ENCODE assay signal across 2 cellular contexts in the genomic region with DNA sequence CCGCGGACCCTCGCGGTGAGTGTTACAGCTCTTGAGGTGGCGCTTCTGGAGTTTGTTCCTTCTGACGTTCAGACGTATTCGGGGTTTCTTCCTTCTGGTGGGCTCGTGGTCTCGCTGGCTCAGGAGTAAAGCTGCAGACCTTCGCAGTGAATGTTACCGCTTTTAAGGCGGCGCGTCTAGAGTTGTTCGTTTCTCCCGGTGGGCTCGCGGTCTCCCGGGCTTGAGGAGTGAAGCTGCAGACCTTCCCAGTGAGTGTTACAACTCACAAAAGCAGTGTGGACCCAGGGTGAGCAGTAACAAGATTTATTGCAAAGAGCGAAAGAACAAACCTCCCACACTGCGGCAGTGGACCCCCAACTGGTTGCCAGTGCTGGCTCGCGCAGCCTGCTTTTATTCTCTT.
TF ChIP-seq lines count a peak whose summit lies in the region.

No MANE protein-coding gene starts in this region.

TF ChIP-seq in GM23338, 12 proteins besides CTCF, POLR2A, EP300 and RAD21 (continues in another document):
- TF ChIP-seq JUNB (IDR thresholded peaks at IDR 0.05; ENCODE audit: unreplicated experiment) = no peak
- TF ChIP-seq POLR2AphosphoS5 (IDR thresholded peaks at IDR 0.05; ENCODE audit: low read depth) = no peak
- no peak for TF ChIP-seq EZH2phosphoT487 (IDR thresholded peaks at IDR 0.05; ENCODE audit: unreplicated experiment)
- TF ChIP-seq, protein P1, sequence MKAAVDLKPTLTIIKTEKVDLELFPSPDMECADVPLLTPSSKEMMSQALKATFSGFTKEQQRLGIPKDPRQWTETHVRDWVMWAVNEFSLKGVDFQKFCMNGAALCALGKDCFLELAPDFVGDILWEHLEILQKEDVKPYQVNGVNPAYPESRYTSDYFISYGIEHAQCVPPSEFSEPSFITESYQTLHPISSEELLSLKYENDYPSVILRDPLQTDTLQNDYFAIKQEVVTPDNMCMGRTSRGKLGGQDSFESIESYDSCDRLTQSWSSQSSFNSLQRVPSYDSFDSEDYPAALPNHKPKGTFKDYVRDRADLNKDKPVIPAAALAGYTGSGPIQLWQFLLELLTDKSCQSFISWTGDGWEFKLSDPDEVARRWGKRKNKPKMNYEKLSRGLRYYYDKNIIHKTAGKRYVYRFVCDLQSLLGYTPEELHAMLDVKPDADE (IDR thresholded peaks at IDR 0.05) = no peak
- no peak for TF ChIP-seq EZH2 (IDR thresholded peaks at IDR 0.05; ENCODE audit: low read depth, unreplicated experiment)
- no peak for TF ChIP-seq ZNF331 (CRISPR knock-in tag; IDR thresholded peaks at IDR 0.05; ENCODE audit: low read depth)
- TF ChIP-seq, protein P2, sequence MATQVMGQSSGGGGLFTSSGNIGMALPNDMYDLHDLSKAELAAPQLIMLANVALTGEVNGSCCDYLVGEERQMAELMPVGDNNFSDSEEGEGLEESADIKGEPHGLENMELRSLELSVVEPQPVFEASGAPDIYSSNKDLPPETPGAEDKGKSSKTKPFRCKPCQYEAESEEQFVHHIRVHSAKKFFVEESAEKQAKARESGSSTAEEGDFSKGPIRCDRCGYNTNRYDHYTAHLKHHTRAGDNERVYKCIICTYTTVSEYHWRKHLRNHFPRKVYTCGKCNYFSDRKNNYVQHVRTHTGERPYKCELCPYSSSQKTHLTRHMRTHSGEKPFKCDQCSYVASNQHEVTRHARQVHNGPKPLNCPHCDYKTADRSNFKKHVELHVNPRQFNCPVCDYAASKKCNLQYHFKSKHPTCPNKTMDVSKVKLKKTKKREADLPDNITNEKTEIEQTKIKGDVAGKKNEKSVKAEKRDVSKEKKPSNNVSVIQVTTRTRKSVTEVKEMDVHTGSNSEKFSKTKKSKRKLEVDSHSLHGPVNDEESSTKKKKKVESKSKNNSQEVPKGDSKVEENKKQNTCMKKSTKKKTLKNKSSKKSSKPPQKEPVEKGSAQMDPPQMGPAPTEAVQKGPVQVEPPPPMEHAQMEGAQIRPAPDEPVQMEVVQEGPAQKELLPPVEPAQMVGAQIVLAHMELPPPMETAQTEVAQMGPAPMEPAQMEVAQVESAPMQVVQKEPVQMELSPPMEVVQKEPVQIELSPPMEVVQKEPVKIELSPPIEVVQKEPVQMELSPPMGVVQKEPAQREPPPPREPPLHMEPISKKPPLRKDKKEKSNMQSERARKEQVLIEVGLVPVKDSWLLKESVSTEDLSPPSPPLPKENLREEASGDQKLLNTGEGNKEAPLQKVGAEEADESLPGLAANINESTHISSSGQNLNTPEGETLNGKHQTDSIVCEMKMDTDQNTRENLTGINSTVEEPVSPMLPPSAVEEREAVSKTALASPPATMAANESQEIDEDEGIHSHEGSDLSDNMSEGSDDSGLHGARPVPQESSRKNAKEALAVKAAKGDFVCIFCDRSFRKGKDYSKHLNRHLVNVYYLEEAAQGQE (IDR thresholded peaks at IDR 0.05; ENCODE audit: unreplicated experiment) = no peak
- TF ChIP-seq CREB1 (CRISPR knock-in tag; IDR thresholded peaks at IDR 0.05; ENCODE audit: low read depth) = no peak
- TF ChIP-seq STAT1 (IDR thresholded peaks at IDR 0.05; ENCODE audit: unreplicated experiment) = no peak
- TF ChIP-seq NANOG (IDR thresholded peaks at IDR 0.05; ENCODE audit: borderline replicate concordance) = no peak

TF ChIP-seq in H1, 55 proteins besides CTCF, POLR2A, EP300 and RAD21:
- TF ChIP-seq TBP (IDR thresholded peaks at IDR 0.05; ENCODE audit: low read depth, low read length) = no peak
- no peak for TF ChIP-seq ASH2L (IDR thresholded peaks at IDR 0.05; ENCODE audit: low read length)
- no peak for TF ChIP-seq NRF1 (IDR thresholded peaks at IDR 0.05; ENCODE audit: low read depth, low read length)
- TF ChIP-seq SP2 (IDR thresholded peaks at IDR 0.05; ENCODE audit: low read length) = no peak
